1 cellular context compared by ENCODE assay signal in the genomic region with DNA sequence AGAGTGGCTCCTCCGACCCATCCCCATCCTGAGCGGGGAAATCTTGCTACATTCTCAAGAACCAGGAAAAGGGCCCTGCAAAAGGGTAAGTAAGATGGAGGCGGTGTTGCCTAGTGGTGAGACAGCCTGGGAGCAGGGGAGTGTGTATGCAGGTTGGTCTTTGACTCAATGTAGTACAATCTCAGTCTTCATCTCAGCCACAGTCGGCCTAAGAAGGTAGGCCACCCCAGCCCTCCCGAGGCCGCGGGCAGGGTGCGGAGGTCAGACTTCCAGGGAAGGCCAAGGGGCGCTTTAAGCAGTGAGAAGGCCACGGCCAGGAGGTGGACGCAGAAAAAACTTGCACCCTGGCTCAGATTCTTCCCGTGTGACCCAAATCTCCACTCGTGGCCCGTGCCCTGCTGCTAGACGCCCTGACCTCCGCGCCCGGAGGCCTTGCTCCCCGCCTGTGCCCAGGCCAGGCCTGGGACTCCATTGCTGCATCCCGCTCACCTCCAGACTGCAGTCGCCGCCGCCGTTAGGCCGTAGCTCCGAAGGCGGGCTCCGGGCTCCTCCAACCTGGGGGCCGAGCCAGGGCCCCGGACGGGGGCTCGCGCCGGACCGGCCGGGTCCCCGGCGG.
TF ChIP-seq lines count a peak whose summit lies in the region.

No MANE protein-coding gene starts in this region.

TF ChIP-seq in HepG2, 621 proteins besides CTCF, POLR2A, EP300 and RAD21 (continued from another document and continues in another):
- TF ChIP-seq, protein P1, sequence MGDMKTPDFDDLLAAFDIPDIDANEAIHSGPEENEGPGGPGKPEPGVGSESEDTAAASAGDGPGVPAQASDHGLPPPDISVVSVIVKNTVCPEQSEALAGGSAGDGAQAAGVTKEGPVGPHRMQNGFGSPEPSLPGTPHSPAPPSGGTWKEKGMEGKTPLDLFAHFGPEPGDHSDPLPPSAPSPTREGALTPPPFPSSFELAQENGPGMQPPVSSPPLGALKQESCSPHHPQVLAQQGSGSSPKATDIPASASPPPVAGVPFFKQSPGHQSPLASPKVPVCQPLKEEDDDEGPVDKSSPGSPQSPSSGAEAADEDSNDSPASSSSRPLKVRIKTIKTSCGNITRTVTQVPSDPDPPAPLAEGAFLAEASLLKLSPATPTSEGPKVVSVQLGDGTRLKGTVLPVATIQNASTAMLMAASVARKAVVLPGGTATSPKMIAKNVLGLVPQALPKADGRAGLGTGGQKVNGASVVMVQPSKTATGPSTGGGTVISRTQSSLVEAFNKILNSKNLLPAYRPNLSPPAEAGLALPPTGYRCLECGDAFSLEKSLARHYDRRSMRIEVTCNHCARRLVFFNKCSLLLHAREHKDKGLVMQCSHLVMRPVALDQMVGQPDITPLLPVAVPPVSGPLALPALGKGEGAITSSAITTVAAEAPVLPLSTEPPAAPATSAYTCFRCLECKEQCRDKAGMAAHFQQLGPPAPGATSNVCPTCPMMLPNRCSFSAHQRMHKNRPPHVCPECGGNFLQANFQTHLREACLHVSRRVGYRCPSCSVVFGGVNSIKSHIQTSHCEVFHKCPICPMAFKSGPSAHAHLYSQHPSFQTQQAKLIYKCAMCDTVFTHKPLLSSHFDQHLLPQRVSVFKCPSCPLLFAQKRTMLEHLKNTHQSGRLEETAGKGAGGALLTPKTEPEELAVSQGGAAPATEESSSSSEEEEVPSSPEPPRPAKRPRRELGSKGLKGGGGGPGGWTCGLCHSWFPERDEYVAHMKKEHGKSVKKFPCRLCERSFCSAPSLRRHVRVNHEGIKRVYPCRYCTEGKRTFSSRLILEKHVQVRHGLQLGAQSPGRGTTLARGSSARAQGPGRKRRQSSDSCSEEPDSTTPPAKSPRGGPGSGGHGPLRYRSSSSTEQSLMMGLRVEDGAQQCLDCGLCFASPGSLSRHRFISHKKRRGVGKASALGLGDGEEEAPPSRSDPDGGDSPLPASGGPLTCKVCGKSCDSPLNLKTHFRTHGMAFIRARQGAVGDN (CRISPR knock-in tag; IDR thresholded peaks at IDR 0.05) = peak; percentile 62
- TF ChIP-seq FIP1L1 (IDR thresholded peaks at IDR 0.05; ENCODE audit: borderline replicate concordance, insufficient read depth, low read depth, low read length) = no peak
- TF ChIP-seq, protein P2, sequence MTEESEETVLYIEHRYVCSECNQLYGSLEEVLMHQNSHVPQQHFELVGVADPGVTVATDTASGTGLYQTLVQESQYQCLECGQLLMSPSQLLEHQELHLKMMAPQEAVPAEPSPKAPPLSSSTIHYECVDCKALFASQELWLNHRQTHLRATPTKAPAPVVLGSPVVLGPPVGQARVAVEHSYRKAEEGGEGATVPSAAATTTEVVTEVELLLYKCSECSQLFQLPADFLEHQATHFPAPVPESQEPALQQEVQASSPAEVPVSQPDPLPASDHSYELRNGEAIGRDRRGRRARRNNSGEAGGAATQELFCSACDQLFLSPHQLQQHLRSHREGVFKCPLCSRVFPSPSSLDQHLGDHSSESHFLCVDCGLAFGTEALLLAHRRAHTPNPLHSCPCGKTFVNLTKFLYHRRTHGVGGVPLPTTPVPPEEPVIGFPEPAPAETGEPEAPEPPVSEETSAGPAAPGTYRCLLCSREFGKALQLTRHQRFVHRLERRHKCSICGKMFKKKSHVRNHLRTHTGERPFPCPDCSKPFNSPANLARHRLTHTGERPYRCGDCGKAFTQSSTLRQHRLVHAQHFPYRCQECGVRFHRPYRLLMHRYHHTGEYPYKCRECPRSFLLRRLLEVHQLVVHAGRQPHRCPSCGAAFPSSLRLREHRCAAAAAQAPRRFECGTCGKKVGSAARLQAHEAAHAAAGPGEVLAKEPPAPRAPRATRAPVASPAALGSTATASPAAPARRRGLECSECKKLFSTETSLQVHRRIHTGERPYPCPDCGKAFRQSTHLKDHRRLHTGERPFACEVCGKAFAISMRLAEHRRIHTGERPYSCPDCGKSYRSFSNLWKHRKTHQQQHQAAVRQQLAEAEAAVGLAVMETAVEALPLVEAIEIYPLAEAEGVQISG (CRISPR knock-in tag; IDR thresholded peaks at IDR 0.05) = no peak
- TF ChIP-seq ZFX (CRISPR knock-in tag; IDR thresholded peaks at IDR 0.05; ENCODE audit: low read depth) = peak; percentile 91
- TF ChIP-seq NFYC (CRISPR knock-in tag; IDR thresholded peaks at IDR 0.05) = no peak
- TF ChIP-seq ZNF44 (CRISPR knock-in tag; IDR thresholded peaks at IDR 0.05) = no peak
- TF ChIP-seq, protein P3, sequence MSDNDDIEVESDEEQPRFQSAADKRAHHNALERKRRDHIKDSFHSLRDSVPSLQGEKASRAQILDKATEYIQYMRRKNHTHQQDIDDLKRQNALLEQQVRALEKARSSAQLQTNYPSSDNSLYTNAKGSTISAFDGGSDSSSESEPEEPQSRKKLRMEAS (IDR thresholded peaks at IDR 0.05) = no peak
- TF ChIP-seq SP1 (IDR thresholded peaks at IDR 0.05) = no peak
- peak; percentile 16; the same call in 1 of the 2 replicates for TF ChIP-seq SP1 (CRISPR knock-in tag; IDR thresholded peaks at IDR 0.05)
- TF ChIP-seq ZNF556 (CRISPR knock-in tag; IDR thresholded peaks at IDR 0.05; ENCODE audit: borderline replicate concordance) = no peak
- peak; percentile 59; the same call in 1 of the 2 replicates for TF ChIP-seq KDM5A (IDR thresholded peaks at IDR 0.05; ENCODE audit: borderline replicate concordance, low read length)
- TF ChIP-seq ZNF431 (CRISPR knock-in tag; IDR thresholded peaks at IDR 0.05; ENCODE audit: borderline replicate concordance, low read depth) = no peak
- no peak for TF ChIP-seq ZNF878 (CRISPR knock-in tag; IDR thresholded peaks at IDR 0.05)
- no peak for TF ChIP-seq GZF1 (CRISPR knock-in tag; IDR thresholded peaks at IDR 0.05)
- TF ChIP-seq, protein P4, sequence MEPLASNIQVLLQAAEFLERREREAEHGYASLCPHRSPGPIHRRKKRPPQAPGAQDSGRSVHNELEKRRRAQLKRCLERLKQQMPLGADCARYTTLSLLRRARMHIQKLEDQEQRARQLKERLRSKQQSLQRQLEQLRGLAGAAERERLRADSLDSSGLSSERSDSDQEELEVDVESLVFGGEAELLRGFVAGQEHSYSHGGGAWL (CRISPR knock-in tag; IDR thresholded peaks at IDR 0.05) = no peak
- no peak for TF ChIP-seq SETDB1 (CRISPR knock-in tag; IDR thresholded peaks at IDR 0.05; ENCODE audit: borderline replicate concordance)
- TF ChIP-seq SP2 (CRISPR knock-in tag; IDR thresholded peaks at IDR 0.05) = no peak
- TF ChIP-seq, protein P5, sequence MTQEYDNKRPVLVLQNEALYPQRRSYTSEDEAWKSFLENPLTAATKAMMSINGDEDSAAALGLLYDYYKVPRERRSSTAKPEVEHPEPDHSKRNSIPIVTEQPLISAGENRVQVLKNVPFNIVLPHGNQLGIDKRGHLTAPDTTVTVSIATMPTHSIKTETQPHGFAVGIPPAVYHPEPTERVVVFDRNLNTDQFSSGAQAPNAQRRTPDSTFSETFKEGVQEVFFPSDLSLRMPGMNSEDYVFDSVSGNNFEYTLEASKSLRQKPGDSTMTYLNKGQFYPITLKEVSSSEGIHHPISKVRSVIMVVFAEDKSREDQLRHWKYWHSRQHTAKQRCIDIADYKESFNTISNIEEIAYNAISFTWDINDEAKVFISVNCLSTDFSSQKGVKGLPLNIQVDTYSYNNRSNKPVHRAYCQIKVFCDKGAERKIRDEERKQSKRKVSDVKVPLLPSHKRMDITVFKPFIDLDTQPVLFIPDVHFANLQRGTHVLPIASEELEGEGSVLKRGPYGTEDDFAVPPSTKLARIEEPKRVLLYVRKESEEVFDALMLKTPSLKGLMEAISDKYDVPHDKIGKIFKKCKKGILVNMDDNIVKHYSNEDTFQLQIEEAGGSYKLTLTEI (CRISPR knock-in tag; conservative IDR thresholded peaks at IDR 0.05) = no peak
- TF ChIP-seq MIXL1 (CRISPR knock-in tag; IDR thresholded peaks at IDR 0.05) = no peak
- TF ChIP-seq MAFK (conservative IDR thresholded peaks at IDR 0.05 in 1 of 2, IDR thresholded peaks at IDR 0.05 in 1 of 2; ENCODE audit: low read length in 2 of 2) = no peak
- TF ChIP-seq, protein P6, sequence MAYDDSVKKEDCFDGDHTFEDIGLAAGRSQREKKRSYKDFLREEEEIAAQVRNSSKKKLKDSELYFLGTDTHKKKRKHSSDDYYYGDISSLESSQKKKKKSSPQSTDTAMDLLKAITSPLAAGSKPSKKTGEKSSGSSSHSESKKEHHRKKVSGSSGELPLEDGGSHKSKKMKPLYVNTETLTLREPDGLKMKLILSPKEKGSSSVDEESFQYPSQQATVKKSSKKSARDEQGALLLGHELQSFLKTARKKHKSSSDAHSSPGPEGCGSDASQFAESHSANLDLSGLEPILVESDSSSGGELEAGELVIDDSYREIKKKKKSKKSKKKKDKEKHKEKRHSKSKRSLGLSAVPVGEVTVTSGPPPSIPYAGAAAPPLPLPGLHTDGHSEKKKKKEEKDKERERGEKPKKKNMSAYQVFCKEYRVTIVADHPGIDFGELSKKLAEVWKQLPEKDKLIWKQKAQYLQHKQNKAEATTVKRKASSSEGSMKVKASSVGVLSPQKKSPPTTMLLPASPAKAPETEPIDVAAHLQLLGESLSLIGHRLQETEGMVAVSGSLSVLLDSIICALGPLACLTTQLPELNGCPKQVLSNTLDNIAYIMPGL (CRISPR knock-in tag; IDR thresholded peaks at IDR 0.05; ENCODE audit: borderline replicate concordance in 1 of 2, low read depth in 1 of 2) = no peak; a peak in 1 of 4 replicates
- no peak for TF ChIP-seq SKI (IDR thresholded peaks at IDR 0.05; ENCODE audit: partially characterized antibody)
- TF ChIP-seq, protein P7, sequence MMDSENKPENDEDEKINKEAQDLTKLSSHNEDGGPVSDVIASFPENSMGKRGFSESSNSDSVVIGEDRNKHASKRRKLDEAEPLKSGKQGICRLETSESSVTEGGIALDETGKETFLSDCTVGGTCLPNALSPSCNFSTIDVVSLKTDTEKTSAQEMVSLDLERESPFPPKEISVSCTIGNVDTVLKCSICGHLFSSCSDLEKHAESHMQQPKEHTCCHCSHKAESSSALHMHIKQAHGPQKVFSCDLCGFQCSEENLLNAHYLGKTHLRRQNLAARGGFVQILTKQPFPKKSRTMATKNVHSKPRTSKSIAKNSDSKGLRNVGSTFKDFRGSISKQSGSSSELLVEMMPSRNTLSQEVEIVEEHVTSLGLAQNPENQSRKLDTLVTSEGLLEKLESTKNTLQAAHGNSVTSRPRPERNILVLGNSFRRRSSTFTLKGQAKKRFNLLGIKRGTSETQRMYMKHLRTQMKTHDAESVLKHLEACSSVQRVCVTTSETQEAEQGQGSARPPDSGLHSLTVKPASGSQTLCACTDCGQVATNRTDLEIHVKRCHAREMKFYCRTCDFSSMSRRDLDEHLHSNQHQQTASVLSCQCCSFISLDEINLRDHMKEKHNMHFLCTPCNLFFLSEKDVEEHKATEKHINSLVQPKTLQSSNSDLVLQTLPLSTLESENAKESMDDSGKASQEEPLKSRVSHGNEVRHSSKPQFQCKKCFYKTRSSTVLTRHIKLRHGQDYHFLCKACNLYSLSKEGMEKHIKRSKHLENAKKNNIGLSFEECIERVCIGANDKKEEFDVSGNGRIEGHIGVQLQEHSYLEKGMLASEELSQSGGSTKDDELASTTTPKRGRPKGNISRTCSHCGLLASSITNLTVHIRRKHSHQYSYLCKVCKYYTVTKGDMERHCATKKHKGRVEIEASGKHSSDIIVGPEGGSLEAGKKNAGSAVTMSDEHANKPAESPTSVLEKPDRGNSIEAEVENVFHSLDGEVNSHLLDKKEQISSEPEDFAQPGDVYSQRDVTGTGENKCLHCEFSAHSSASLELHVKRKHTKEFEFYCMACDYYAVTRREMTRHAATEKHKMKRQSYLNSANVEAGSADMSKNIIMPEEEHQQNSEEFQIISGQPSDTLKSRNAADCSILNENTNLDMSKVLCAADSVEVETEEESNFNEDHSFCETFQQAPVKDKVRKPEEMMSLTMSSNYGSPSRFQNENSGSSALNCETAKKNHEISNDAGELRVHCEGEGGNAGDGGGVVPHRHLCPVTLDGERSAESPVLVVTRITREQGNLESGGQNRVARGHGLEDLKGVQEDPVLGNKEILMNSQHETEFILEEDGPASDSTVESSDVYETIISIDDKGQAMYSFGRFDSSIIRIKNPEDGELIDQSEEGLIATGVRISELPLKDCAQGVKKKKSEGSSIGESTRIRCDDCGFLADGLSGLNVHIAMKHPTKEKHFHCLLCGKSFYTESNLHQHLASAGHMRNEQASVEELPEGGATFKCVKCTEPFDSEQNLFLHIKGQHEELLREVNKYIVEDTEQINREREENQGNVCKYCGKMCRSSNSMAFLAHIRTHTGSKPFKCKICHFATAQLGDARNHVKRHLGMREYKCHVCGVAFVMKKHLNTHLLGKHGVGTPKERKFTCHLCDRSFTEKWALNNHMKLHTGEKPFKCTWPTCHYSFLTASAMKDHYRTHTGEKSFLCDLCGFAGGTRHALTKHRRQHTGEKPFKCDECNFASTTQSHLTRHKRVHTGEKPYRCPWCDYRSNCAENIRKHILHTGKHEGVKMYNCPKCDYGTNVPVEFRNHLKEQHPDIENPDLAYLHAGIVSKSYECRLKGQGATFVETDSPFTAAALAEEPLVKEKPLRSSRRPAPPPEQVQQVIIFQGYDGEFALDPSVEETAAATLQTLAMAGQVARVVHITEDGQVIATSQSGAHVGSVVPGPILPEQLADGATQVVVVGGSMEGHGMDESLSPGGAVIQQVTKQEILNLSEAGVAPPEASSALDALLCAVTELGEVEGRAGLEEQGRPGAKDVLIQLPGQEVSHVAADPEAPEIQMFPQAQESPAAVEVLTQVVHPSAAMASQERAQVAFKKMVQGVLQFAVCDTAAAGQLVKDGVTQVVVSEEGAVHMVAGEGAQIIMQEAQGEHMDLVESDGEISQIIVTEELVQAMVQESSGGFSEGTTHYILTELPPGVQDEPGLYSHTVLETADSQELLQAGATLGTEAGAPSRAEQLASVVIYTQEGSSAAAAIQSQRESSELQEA (CRISPR knock-in tag; IDR thresholded peaks at IDR 0.05; ENCODE audit: not compliant biosample characterization) = no peak
- TF ChIP-seq, protein P8, sequence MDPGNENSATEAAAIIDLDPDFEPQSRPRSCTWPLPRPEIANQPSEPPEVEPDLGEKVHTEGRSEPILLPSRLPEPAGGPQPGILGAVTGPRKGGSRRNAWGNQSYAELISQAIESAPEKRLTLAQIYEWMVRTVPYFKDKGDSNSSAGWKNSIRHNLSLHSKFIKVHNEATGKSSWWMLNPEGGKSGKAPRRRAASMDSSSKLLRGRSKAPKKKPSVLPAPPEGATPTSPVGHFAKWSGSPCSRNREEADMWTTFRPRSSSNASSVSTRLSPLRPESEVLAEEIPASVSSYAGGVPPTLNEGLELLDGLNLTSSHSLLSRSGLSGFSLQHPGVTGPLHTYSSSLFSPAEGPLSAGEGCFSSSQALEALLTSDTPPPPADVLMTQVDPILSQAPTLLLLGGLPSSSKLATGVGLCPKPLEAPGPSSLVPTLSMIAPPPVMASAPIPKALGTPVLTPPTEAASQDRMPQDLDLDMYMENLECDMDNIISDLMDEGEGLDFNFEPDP (CRISPR knock-in tag; conservative IDR thresholded peaks at IDR 0.05) = 0 out of 2 replicates have a peak, but pooled peaks have one; percentile 22
- peak; percentile 39; the same call in 1 of the 2 replicates for TF ChIP-seq SPEN (CRISPR knock-in tag; IDR thresholded peaks at IDR 0.05; ENCODE audit: low read depth)
- TF ChIP-seq SMARCC2 (IDR thresholded peaks at IDR 0.05) = no peak
- no peak for TF ChIP-seq SYNCRIP (IDR thresholded peaks at IDR 0.05; ENCODE audit: insufficient read depth, low read depth, low read length)
- TF ChIP-seq ZNF546 (CRISPR knock-in tag; conservative IDR thresholded peaks at IDR 0.05) = no peak; the same call in 1 of the 2 replicates
- no peak for TF ChIP-seq DR1 (CRISPR knock-in tag; IDR thresholded peaks at IDR 0.05)
- TF ChIP-seq MAFG (CRISPR knock-in tag; IDR thresholded peaks at IDR 0.05) = no peak
- TF ChIP-seq, protein P9, sequence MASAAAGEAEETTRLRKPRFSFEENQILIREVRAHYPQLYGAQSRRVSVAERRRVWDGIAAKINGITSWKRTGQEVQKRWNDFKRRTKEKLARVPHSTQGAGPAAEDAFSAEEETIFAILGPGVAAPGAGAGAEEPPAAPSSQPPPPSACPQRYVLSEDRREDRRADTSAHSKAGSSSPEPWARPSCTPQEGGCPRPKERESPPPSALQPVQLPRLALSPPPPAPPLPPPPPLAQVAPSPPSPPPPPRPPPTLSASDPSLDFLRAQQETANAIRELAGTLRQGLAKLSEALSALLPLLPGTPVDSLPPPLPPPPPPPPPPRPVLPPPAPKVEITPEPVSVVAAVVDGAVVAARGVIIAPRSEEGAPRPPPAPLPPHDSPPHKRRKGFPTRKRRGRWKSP (CRISPR knock-in tag; IDR thresholded peaks at IDR 0.05) = no peak
- TF ChIP-seq ZBTB7B (CRISPR knock-in tag; IDR thresholded peaks at IDR 0.05) = no peak
- no peak for TF ChIP-seq ZIK1 (CRISPR knock-in tag; IDR thresholded peaks at IDR 0.05; ENCODE audit: borderline replicate concordance, low read depth)
